ENCODE assay signal across 9 cellular contexts in genomic region chr1:21818661-21819060, GRCh38. TPM values are rescaled to one million over a fixed set of nuclear protein-coding genes. Genes with fewer than 3 reads are reported as not detected.
DNase-seq lines count a peak whose midpoint lies in the region; ATAC-seq and TF ChIP-seq lines count a peak whose summit lies in the region.
"Had no signal": no experiment of that assay in that cellular context is flagged by ENCODE, and none has a peak within 500 bp of the region (broad histone marks: within the 10 kb centered on the region; RNA-seq: fewer than 3 reads in every experiment).

No MANE protein-coding gene starts in this region.

- H3K27ac Mint-ChIP-seq in T-helper 1 cell treated with Interleukin-12 subunit alpha and Interleukin-12 subunit beta and Interleukin-4 antibody, amounts not matched to agents 30 μg/mL and 1 μg/mL, for 36 hours: peak overlapping the region; percentile 15
- H3K27ac Mint-ChIP-seq in endodermal cell: no peak overlapping the region

- no peak overlapping the region for H3K4me3 Mint-ChIP-seq in T-helper 1 cell treated with Interleukin-12 subunit alpha and Interleukin-12 subunit beta and Interleukin-4 antibody, amounts not matched to agents 30 μg/mL and 1 μg/mL, for 36 hours
- no peak overlapping the region for H3K4me3 Mint-ChIP-seq in endodermal cell

- WGBS in endodermal cell (ENCODE audit: insufficient coverage in 1 of 2, insufficient read length in 1 of 2), 2 experiments: 45 to 70% methylated on average over 1 to 6 of the region's 10 CpGs

- peaks cover 5% of the 10 kb centered on the region for H3K4me1 Mint-ChIP-seq in T-helper 1 cell treated with Interleukin-12 subunit alpha and Interleukin-12 subunit beta and Interleukin-4 antibody, amounts not matched to agents 30 μg/mL and 1 μg/mL, for 36 hours (ENCODE audit: low read depth)
- peaks cover 2% of the 10 kb centered on the region for H3K4me1 Mint-ChIP-seq in endodermal cell

- H3K4me3 ChIP-seq in endodermal cell (ENCODE audit: low read length) (no peak overlapping the region), left lung (no peak overlapping the region)

- peaks cover 30% of the 10 kb centered on the region for H3K36me3 ChIP-seq in endodermal cell (ENCODE audit: control insufficient read depth, insufficient read depth, low read length)
- H3K36me3 ChIP-seq in left lung: peaks cover 0 to 28% of the 10 kb centered on the region in 2 donors

- no peak for ATAC-seq in Right ventricle myocardium superior (ENCODE audit: poor library complexity)
- no peak for ATAC-seq in GM18870 (IDR thresholded peaks at IDR 0.05; ENCODE audit: unreplicated experiment)
- no peak for ATAC-seq in left lung

- H3K36me3 Mint-ChIP-seq in T-helper 1 cell treated with Interleukin-12 subunit alpha and Interleukin-12 subunit beta and Interleukin-4 antibody, amounts not matched to agents 30 μg/mL and 1 μg/mL, for 36 hours (ENCODE audit: low read depth): no peaks in the 10 kb centered on the region
- peaks cover 26% of the 10 kb centered on the region for H3K36me3 Mint-ChIP-seq in endodermal cell (ENCODE audit: low read depth)

- no peak for TF ChIP-seq CTCF in endodermal cell (conservative IDR thresholded peaks at IDR 0.05)
- TF ChIP-seq CTCF in left lung (IDR thresholded peaks at IDR 0.05): no peak

- H3K27me3 ChIP-seq in endodermal cell (ENCODE audit: control insufficient read depth, insufficient read depth, low read length, poor library complexity, severe bottlenecking) (no peaks in the 10 kb centered on the region), left lung (peaks cover 0 to 14% of the 10 kb centered on the region in 2 donors)

- H3K27me3 Mint-ChIP-seq in T-helper 1 cell treated with Interleukin-12 subunit alpha and Interleukin-12 subunit beta and Interleukin-4 antibody, amounts not matched to agents 30 μg/mL and 1 μg/mL, for 36 hours (ENCODE audit: low read depth): peaks cover 6% of the 10 kb centered on the region
- H3K27me3 Mint-ChIP-seq in endodermal cell (ENCODE audit: insufficient read depth): peaks cover 2% of the 10 kb centered on the region

- H3K4me1 ChIP-seq in endodermal cell (ENCODE audit: control insufficient read depth, insufficient read depth, low read length): no peaks in the 10 kb centered on the region
- H3K4me1 ChIP-seq in left lung: peaks cover 0 to 17% of the 10 kb centered on the region in 2 donors

- H3K9ac ChIP-seq in endodermal cell (ENCODE audit: extremely low read depth, low read length, poor library complexity, severe bottlenecking): no peak overlapping the region

- H3K27ac ChIP-seq in endodermal cell (ENCODE audit: low read depth, low read length) (no peak overlapping the region), left lung (no peak overlapping the region)

- intact Hi-C loops in Right ventricle myocardium superior (cut with DNase I): no loop called here
- intact Hi-C loops in cardiac septum (cut with DNase I): no loop called here
- intact Hi-C loops in left lung (cut with DNase I): no loop called here

- no peaks in the 10 kb centered on the region for H3K9me3 ChIP-seq in endodermal cell (ENCODE audit: control insufficient read depth, low read length)
- no peaks in the 10 kb centered on the region for H3K9me3 ChIP-seq in left lung

- no peaks in the 10 kb centered on the region for H3K9me3 Mint-ChIP-seq in T-helper 1 cell treated with Interleukin-12 subunit alpha and Interleukin-12 subunit beta and Interleukin-4 antibody, amounts not matched to agents 30 μg/mL and 1 μg/mL, for 36 hours
- H3K9me3 Mint-ChIP-seq in endodermal cell: no peaks in the 10 kb centered on the region

- DNase-seq in Right ventricle myocardium superior (peak; percentile 59), cardiac septum (ENCODE audit: low spot score) (no peak), endodermal cell (peak; percentile 93), NCI-H510A treated with DMSO at 0.1 percent for 48 hours (lab: John Stamatoyannopoulos, UW) (no peak), left lung (no peak)
- DNase-seq in stimulated activated CD4-positive, alpha-beta T cell treated with anti-CD3 and anti-CD28 coated beads, Interleukin-15, amount 100 ng/mL, for 48 hours (ENCODE audit: low read depth in 2 of 2): peak; percentile 15 to 24

RNA-seq across cellular contexts. Expression of gene LDLRAD2, which starts 6.6 kb away (rescaled TPM):
- total RNA-seq in Right ventricle myocardium superior (not detected), cardiac septum (0.05 TPM), endodermal cell (under 1 TPM; 0.58 to 0.88 TPM), left lung (under 1 TPM; 0.10 to 0.26 TPM)
- 0.39 TPM for polyA plus RNA-seq in endodermal cell (2013, experiment 1 of 2)
- polyA plus RNA-seq in endodermal cell (2013, experiment 2 of 2): 0.33 TPM
- total RNA-seq: kidney epithelial cell had no signal

RNA-seq across cellular contexts. Expression of gene USP48, which starts 35.7 kb away (rescaled TPM):
- total RNA-seq in Right ventricle myocardium superior (41.8 TPM), cardiac septum (41.3 TPM), endodermal cell (10 to 100 TPM; 73.8 to 78.6 TPM), left lung (10 to 100 TPM; 57.9 to 58.0 TPM)
- 47.3 TPM for polyA plus RNA-seq in endodermal cell (2013, experiment 1 of 2)
- 44.4 TPM for polyA plus RNA-seq in endodermal cell (2013, experiment 2 of 2)

Comparison
In these comparisons a context has a peak if more than half of its experiments do, and no peak if none do; other contexts are left out.
1. DNase-seq: peak in Right ventricle myocardium superior (single experiment), endodermal cell (single experiment) and stimulated activated CD4-positive, alpha-beta T cell treated with anti-CD3 and anti-CD28 coated beads, Interleukin-15, amount 100 ng/mL, for 48 hours (2 of 2); none in cardiac septum (single experiment), NCI-H510A treated with DMSO at 0.1 percent for 48 hours (single experiment) and left lung (0 of 2).